Comparison of ENCODE assay signal across 1 cellular context in the genomic region with DNA sequence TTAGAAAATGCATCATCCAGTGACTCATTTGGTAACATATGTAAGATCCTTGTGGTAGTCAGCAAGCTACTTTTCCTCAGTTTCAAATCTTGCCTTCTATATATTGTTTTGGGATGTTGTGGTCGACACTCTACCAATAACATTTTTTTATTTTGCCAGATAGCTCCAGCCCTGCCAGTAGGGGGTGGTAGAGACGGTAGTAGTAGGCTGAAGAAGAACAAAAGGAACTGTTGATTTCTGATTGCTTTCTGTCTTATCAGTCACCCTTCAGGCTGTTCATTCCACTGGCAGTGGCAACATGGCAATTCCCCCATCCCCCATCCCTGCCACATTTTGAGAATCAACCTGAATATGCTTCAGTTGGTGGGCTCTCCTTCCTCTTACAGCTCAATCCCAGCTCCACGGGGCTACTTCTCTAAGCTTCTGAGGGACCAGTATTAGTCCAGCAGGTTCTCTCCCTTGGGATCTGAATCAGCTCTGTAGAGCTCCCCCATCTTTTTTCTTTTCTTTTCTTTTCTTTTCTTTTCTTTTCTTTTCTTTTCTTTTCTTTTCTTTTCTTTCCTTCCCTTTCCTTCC.
TF ChIP-seq lines count a peak whose summit lies in the region.

No MANE protein-coding gene starts in this region.

TF ChIP-seq in HCT116, 20 proteins besides CTCF, POLR2A, EP300 and RAD21 (continued from another document):
- TF ChIP-seq, protein P1, sequence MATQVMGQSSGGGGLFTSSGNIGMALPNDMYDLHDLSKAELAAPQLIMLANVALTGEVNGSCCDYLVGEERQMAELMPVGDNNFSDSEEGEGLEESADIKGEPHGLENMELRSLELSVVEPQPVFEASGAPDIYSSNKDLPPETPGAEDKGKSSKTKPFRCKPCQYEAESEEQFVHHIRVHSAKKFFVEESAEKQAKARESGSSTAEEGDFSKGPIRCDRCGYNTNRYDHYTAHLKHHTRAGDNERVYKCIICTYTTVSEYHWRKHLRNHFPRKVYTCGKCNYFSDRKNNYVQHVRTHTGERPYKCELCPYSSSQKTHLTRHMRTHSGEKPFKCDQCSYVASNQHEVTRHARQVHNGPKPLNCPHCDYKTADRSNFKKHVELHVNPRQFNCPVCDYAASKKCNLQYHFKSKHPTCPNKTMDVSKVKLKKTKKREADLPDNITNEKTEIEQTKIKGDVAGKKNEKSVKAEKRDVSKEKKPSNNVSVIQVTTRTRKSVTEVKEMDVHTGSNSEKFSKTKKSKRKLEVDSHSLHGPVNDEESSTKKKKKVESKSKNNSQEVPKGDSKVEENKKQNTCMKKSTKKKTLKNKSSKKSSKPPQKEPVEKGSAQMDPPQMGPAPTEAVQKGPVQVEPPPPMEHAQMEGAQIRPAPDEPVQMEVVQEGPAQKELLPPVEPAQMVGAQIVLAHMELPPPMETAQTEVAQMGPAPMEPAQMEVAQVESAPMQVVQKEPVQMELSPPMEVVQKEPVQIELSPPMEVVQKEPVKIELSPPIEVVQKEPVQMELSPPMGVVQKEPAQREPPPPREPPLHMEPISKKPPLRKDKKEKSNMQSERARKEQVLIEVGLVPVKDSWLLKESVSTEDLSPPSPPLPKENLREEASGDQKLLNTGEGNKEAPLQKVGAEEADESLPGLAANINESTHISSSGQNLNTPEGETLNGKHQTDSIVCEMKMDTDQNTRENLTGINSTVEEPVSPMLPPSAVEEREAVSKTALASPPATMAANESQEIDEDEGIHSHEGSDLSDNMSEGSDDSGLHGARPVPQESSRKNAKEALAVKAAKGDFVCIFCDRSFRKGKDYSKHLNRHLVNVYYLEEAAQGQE (IDR thresholded peaks at IDR 0.05; ENCODE audit: low read depth), result no peak
- TF ChIP-seq ELF1 (IDR thresholded peaks at IDR 0.05; ENCODE audit: borderline replicate concordance, low read depth), result no peak
- TF ChIP-seq FOSL1 (IDR thresholded peaks at IDR 0.05; ENCODE audit: low read depth), result no peak
- no peak for TF ChIP-seq EGR1 (IDR thresholded peaks at IDR 0.05; ENCODE audit: low read depth)
- TF ChIP-seq CBX3 (IDR thresholded peaks at IDR 0.05; ENCODE audit: low read depth), result no peak
- no peak for TF ChIP-seq CEBPB (IDR thresholded peaks at IDR 0.05; ENCODE audit: low read depth)
- TF ChIP-seq, protein P2, sequence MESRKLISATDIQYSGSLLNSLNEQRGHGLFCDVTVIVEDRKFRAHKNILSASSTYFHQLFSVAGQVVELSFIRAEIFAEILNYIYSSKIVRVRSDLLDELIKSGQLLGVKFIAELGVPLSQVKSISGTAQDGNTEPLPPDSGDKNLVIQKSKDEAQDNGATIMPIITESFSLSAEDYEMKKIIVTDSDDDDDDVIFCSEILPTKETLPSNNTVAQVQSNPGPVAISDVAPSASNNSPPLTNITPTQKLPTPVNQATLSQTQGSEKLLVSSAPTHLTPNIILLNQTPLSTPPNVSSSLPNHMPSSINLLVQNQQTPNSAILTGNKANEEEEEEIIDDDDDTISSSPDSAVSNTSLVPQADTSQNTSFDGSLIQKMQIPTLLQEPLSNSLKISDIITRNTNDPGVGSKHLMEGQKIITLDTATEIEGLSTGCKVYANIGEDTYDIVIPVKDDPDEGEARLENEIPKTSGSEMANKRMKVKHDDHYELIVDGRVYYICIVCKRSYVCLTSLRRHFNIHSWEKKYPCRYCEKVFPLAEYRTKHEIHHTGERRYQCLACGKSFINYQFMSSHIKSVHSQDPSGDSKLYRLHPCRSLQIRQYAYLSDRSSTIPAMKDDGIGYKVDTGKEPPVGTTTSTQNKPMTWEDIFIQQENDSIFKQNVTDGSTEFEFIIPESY (IDR thresholded peaks at IDR 0.05; ENCODE audit: extremely low read depth, insufficient replicate concordance, low read length), result no peak
- TF ChIP-seq EZH2 (IDR thresholded peaks at IDR 0.05), result no peak
- no peak for TF ChIP-seq SP1 (IDR thresholded peaks at IDR 0.05; ENCODE audit: low read depth)
- TF ChIP-seq ZFX (IDR thresholded peaks at IDR 0.05), result no peak
- no peak for TF ChIP-seq JUND (IDR thresholded peaks at IDR 0.05)
- no peak for TF ChIP-seq POLR2AphosphoS5 (IDR thresholded peaks at IDR 0.05; ENCODE audit: low read depth, low read length)
- TF ChIP-seq, protein P3, sequence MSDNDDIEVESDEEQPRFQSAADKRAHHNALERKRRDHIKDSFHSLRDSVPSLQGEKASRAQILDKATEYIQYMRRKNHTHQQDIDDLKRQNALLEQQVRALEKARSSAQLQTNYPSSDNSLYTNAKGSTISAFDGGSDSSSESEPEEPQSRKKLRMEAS (IDR thresholded peaks at IDR 0.05), result no peak
- TF ChIP-seq, protein P4, sequence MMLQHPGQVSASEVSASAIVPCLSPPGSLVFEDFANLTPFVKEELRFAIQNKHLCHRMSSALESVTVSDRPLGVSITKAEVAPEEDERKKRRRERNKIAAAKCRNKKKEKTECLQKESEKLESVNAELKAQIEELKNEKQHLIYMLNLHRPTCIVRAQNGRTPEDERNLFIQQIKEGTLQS (IDR thresholded peaks at IDR 0.05), result no peak
- no peak for TF ChIP-seq YY1 (IDR thresholded peaks at IDR 0.05; ENCODE audit: extremely low read depth, insufficient replicate concordance, low read depth, low read length)
- TF ChIP-seq SRF (IDR thresholded peaks at IDR 0.05; ENCODE audit: low read depth), result no peak
- no peak for TF ChIP-seq EZH2phosphoT487 (IDR thresholded peaks at IDR 0.05; ENCODE audit: borderline replicate concordance)
